In the genomic region with DNA sequence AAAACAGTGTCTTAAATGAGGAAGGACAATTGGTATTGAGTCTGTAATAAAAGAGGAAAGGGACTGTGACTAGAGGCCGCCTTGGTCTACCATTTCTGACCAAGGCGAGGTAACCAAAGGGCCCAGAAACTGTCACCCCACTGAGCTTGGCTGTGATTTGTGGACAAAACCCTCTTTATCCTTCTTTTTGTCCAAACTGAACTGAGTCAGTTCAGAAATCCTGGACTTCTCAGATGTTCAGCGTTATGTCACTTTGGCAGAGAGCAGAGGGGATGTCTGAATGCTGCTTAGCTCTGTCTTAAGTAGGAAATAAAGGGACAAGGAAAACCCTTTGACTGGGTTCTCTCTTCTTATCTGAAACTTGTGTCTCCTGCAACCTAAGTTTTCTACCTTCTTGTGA, we compare ENCODE assay signal across 26 cellular contexts.
A peak's percentile ranks its signal among the peaks of the same experiment; 100 is the strongest.
DNase-seq lines count a peak whose midpoint lies in the region; ATAC-seq and TF ChIP-seq lines count a peak whose summit lies in the region.
"Had no signal": no experiment of that assay in that cellular context is flagged by ENCODE, and none has a peak within 500 bp of the region (broad histone marks: within the 10 kb centered on the region; RNA-seq: fewer than 3 reads in every experiment).

No MANE protein-coding gene starts in this region.

- H3K9me1 ChIP-seq in IMR-90 (ENCODE audit: insufficient read depth, low read length) = 0 out of 2 replicates have a peak, but pooled peaks cover 2% of the 10 kb centered on the region

- H3K27me3 ChIP-seq in IMR-90 (ENCODE audit: control insufficient read depth, insufficient read depth, low read length) (no peaks in the 10 kb centered on the region), dorsolateral prefrontal cortex (no peaks in the 10 kb centered on the region)
- H3K27me3 ChIP-seq: brain microvascular endothelial cell, colonic mucosa, SJCRH30 had no signal

- H3K4me3 ChIP-seq in IMR-90 (ENCODE audit: insufficient read depth, low read depth, low read length) = no peak overlapping the region
- no peak overlapping the region for H3K4me3 ChIP-seq in dorsolateral prefrontal cortex
- H3K4me3 ChIP-seq: colonic mucosa, mucosa of descending colon, SJCRH30 had no signal

- H3K79me1 ChIP-seq in IMR-90 (ENCODE audit: low read depth in 1 of 2, low read length in 2 of 2) = no peaks in the 10 kb centered on the region

- in situ Hi-C loops in IMR-90 (cut with MboI; ENCODE audit: low sequenced_read_pairs) = no loop called here

- H4K20me1 ChIP-seq in IMR-90 (ENCODE audit: insufficient read depth, low read length) = no peaks in the 10 kb centered on the region

- no peak overlapping the region for H2BK5ac ChIP-seq in IMR-90 (ENCODE audit: low read depth, low read length, poor library complexity, severe bottlenecking)

- H3K9ac ChIP-seq in IMR-90 (ENCODE audit: low read depth, low read length) = no peak overlapping the region

- WGBS in IMR-90 (ENCODE audit: extremely low coverage in 2 of 2, insufficient read length in 1 of 2), 2 experiments = no CpG with 5 or more reads among the region's 3 CpGs

- H2BK20ac ChIP-seq in IMR-90 (ENCODE audit: low read depth, low read length) = peak overlapping the region; percentile 31; the same call in 1 of the 2 replicates

- H2AFZ ChIP-seq in IMR-90 (replicated peaks; ENCODE audit: low read length, poor library complexity) = no peak overlapping the region

- DNase-seq in IMR-90 = peak; percentile 8
- DNase-seq in dorsolateral prefrontal cortex = no peak
- DNase-seq in medulla oblongata (ENCODE audit: extremely low spot score) = peak; percentile 78
- DNase-seq in substantia nigra (lab: John Stamatoyannopoulos, UW) = peak in 10 of 49 donors; percentile 3 to 44 (median 10)
- DNase-seq in OCI-M1 (lab: John Stamatoyannopoulos, UW) = no peak
- DNase-seq: activated CD4-positive, alpha-beta T cell treated with anti-CD3 and anti-CD28 coated beads, Interleukin-2, amount 50 U/mL, for 1 hour; activated CD8-positive, alpha-beta memory T cell treated with anti-CD3 and anti-CD28 coated beads, Interleukin-2, amount 50 U/mL, for 4 hours; activated naive CD8-positive, alpha-beta T cell treated with anti-CD3 and anti-CD28 coated beads, Interleukin-2, amount 10 ng/mL, durations not matched to agents 7 days and 5 days; brain microvascular endothelial cell; colonic mucosa; DMS79; foreskin fibroblast; H7; KG1; kidney glomerular epithelial cell; mucosa of descending colon; NCI-H1092; NCI-H1930; NCI-H345; SJCRH30; stimulated activated CD4-positive, alpha-beta T cell treated with anti-CD3 and anti-CD28 coated beads, Interleukin-12 subunit alpha, Interleukin-12 subunit beta, amount 100 ng/mL, for 4 hours; T-helper 2 cell had no signal

- no peaks in the 10 kb centered on the region for H3K9me3 ChIP-seq in IMR-90 (ENCODE audit: control insufficient read depth, insufficient read depth, low read length)
- H3K9me3 ChIP-seq: colonic mucosa, mucosa of descending colon, SJCRH30 had no signal

- H2AK5ac ChIP-seq in IMR-90 (ENCODE audit: low read depth, low read length) = no peak overlapping the region

- H4K91ac ChIP-seq in IMR-90 (ENCODE audit: insufficient read depth, low read depth, low read length) = peak overlapping the region; percentile 6; the same call in 1 of the 2 replicates

- H3K4ac ChIP-seq in IMR-90 (ENCODE audit: low read depth, low read length) = no peak overlapping the region; the same call in 1 of the 2 replicates

- peak overlapping the region in 1 of 2 experiments; percentile 31; a peak in 1 of 4 replicates for H4K8ac ChIP-seq in IMR-90 (ENCODE audit: low read depth in 2 of 2, low read length in 2 of 2)

- dilution Hi-C loops in IMR-90 (cut with HindIII; ENCODE audit: low sequenced_read_pairs, unreplicated experiment) = no loop called here

- no peak overlapping the region for H3K4me2 ChIP-seq in IMR-90 (ENCODE audit: low read depth, low read length)

- no peak overlapping the region; the same call in 1 of the 2 replicates for H3K14ac ChIP-seq in IMR-90 (replicated peaks; ENCODE audit: low read depth, low read length)

- TF ChIP-seq CTCF in IMR-90 (conservative IDR thresholded peaks at IDR 0.05; ENCODE audit: low read depth, low read length) = no peak
- TF ChIP-seq CTCF in dorsolateral prefrontal cortex (IDR thresholded peaks at IDR 0.05 in 54 of 56, conservative IDR thresholded peaks at IDR 0.05 in 2 of 56; ENCODE audit: low read depth in 1 of 56, partially characterized antibody in 56 of 56) = no peak

- peak overlapping the region; percentile 69 for H3K18ac ChIP-seq in IMR-90 (ENCODE audit: low read depth, low read length)

- intact Hi-C loops in IMR-90 (cut with micrococcal nuclease) (no loop called here), dorsolateral prefrontal cortex (cut with DNase I) (loop anchor here (10.0 kb wide), 5 partner anchors 78 to 228 kb away; partner anchors contain the start of gene CPM (in 1 of the 2))

- BruUV-seq in IMR-90 (replicated peaks; lab: Mats Ljungman, UMichigan) = no TSS peak

- TF ChIP-seq RAD21 in IMR-90 (IDR thresholded peaks at IDR 0.05; ENCODE audit: low read length) = no peak

- no peak overlapping the region for H3K23ac ChIP-seq in IMR-90 (ENCODE audit: low read depth, low read length)

- no peak overlapping the region for H2AK9ac ChIP-seq in IMR-90 (replicated peaks; ENCODE audit: low read depth, low read length, poor library complexity)

- peak overlapping the region; percentile 12 for H4K5ac ChIP-seq in IMR-90 (ENCODE audit: low read depth, low read length)

- H3K27ac ChIP-seq in IMR-90 (ENCODE audit: insufficient read depth, low read length) (peak overlapping the region; percentile 27; the same call in 1 of the 2 replicates), dorsolateral prefrontal cortex (peak overlapping the region in 40 of 59 donors; percentile 1 to 77 (median 45)), substantia nigra (ENCODE audit: low read depth, low read length, poor library complexity, severe bottlenecking) (peak overlapping the region; percentile 40)
- H3K27ac ChIP-seq: brain microvascular endothelial cell, colonic mucosa, SJCRH30, VCaP had no signal

- H3K56ac ChIP-seq in IMR-90 (ENCODE audit: extremely low read depth, insufficient read depth, low read length) = no peak overlapping the region

- H2BK15ac ChIP-seq in IMR-90 (ENCODE audit: low read depth, low read length) = no peak overlapping the region

- CTCF ChIA-PET in IMR-90 (lab: Yijun Ruan, JAX) = no interaction called here

- ATAC-seq in IMR-90 (ENCODE audit: low read depth) (no peak), GM19351 (IDR thresholded peaks at IDR 0.05; ENCODE audit: unreplicated experiment) (no peak), GM21825 (IDR thresholded peaks at IDR 0.05; ENCODE audit: unreplicated experiment) (no peak)
- ATAC-seq: mucosa of descending colon, Panc1 had no signal

- POLR2A ChIA-PET in IMR-90 (lab: Charles Lee; ENCODE audit: unreplicated experiment) = no interaction called here

- peak overlapping the region; percentile 73 for H2BK120ac ChIP-seq in IMR-90 (ENCODE audit: low read depth, low read length)

- TF ChIP-seq POLR2A in IMR-90 (IDR thresholded peaks at IDR 0.05; ENCODE audit: low read depth, low read length) = no peak

- peaks cover 9% of the 10 kb centered on the region for H3K4me1 ChIP-seq in IMR-90 (ENCODE audit: control insufficient read depth, insufficient read depth, low read length)
- H3K4me1 ChIP-seq: colonic mucosa, SJCRH30 had no signal

- no peaks in the 10 kb centered on the region for H3K36me3 ChIP-seq in IMR-90 (ENCODE audit: control insufficient read depth, insufficient read depth, low read length)
- H3K36me3 ChIP-seq: brain microvascular endothelial cell, colonic mucosa, SJCRH30 had no signal

TF ChIP-seq in IMR-90, 13 proteins besides CTCF, POLR2A, EP300 and RAD21:
- TF ChIP-seq RFX5 (IDR thresholded peaks at IDR 0.05; ENCODE audit: low read depth, low read length) (no peak), RCOR1 (IDR thresholded peaks at IDR 0.05; ENCODE audit: insufficient replicate concordance, low read length) (no peak), MXI1 (IDR thresholded peaks at IDR 0.05; ENCODE audit: borderline replicate concordance, low read depth, low read length) (no peak), BHLHE40 (IDR thresholded peaks at IDR 0.05; ENCODE audit: low read depth, low read length) (no peak), MAFK (IDR thresholded peaks at IDR 0.05; ENCODE audit: low read depth, low read length) (no peak), CHD1 (IDR thresholded peaks at IDR 0.05; ENCODE audit: low read depth, low read length) (no peak), SMC3 (IDR thresholded peaks at IDR 0.05; ENCODE audit: low read depth, low read length) (no peak), MAZ (IDR thresholded peaks at IDR 0.05; ENCODE audit: borderline replicate concordance, low read depth, low read length) (no peak), ELK1 (IDR thresholded peaks at IDR 0.05; ENCODE audit: borderline replicate concordance, low read depth, low read length) (no peak), NFE2L2 (IDR thresholded peaks at IDR 0.05; ENCODE audit: low read depth, low read length) (no peak), CEBPB (IDR thresholded peaks at IDR 0.05; ENCODE audit: low read depth, low read length) (no peak), FOS (IDR thresholded peaks at IDR 0.05; ENCODE audit: low read depth, low read length) (no peak)
- TF ChIP-seq, protein P1, sequence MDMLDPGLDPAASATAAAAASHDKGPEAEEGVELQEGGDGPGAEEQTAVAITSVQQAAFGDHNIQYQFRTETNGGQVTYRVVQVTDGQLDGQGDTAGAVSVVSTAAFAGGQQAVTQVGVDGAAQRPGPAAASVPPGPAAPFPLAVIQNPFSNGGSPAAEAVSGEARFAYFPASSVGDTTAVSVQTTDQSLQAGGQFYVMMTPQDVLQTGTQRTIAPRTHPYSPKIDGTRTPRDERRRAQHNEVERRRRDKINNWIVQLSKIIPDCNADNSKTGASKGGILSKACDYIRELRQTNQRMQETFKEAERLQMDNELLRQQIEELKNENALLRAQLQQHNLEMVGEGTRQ (IDR thresholded peaks at IDR 0.05; ENCODE audit: low read depth, low read length) = no peak

Comparison
In these comparisons a context has a peak if more than half of its experiments do, and no peak if none do; other contexts are left out.
1. DNase-seq: peak in IMR-90 (single experiment) and medulla oblongata (single experiment); none in dorsolateral prefrontal cortex (0 of 10) and OCI-M1 (single experiment).
2. Peak in every context shown above with its lines, with median percentiles within 50 percentile points of each other: H3K27ac ChIP-seq.